ENCODE assay signal across 8 cellular contexts in the genomic region with DNA sequence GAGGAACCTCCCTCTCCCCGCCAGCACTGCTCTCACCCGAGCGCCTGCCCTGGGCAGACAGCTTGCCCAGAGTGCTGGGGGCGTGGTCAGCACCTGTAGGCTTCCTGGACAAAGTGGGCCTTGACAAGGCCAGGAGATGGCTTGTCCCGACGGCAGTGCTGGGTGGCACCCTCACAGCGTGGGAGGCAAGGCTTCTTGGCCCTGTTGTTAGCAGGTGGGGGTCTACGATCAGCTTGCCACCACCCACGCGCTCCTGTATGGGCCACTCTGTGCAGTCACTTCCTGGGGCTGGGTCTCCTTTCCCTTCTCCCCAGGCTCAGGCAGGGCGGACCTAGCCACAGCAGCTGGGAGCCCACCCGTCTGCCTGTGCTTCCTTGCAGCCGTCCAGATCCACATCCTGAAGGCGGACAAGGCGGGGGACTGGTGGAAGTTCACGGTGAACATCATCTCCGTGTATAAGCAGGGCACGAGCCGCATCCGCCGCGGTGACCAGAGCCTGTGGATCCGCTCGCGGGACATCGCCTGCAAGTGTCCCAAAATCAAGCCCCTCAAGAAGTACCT.
DNase-seq lines count a peak whose midpoint lies in the region; ATAC-seq, FAIRE-seq and TF ChIP-seq lines count a peak whose summit lies in the region.

No MANE protein-coding gene starts in this region.

- ATAC-seq in SK-N-SH treated with all-trans-retinoic acid at 6 μM for 48 hours, result no peak
- ATAC-seq in HG03159 (IDR thresholded peaks at IDR 0.05; ENCODE audit: unreplicated experiment), result no peak

- H3K27me3 ChIP-seq in SK-N-SH (ENCODE audit: insufficient read depth), result no peaks in the 10 kb centered on the region
- no peaks in the 10 kb centered on the region for H3K27me3 ChIP-seq in adipocyte (replicated peaks; ENCODE audit: control insufficient read depth, insufficient read depth, low read length)
- H3K27me3 ChIP-seq in layer of hippocampus (ENCODE audit: control insufficient read depth, insufficient read depth, low read length), result no peaks in the 10 kb centered on the region
- no peaks in the 10 kb centered on the region for H3K27me3 ChIP-seq in testis

- no peaks in the 10 kb centered on the region for H3K9me2 ChIP-seq in SK-N-SH

- FAIRE-seq in RCC 7860 (lab: Jason Lieb, UNC), result no peak

- WGBS in SK-N-SH (ENCODE audit: low lambda C conversion rate), result 58% methylated on average over 17 of the region's 26 CpGs
- WGBS in testis, 2 donors, result 4 to 32% methylated on average over 9 to 26 of the region's 26 CpGs

- H4K20me1 ChIP-seq in SK-N-SH (ENCODE audit: insufficient read depth), result no peaks in the 10 kb centered on the region

- no peaks in the 10 kb centered on the region for H3F3A ChIP-seq in SK-N-SH (replicated peaks; ENCODE audit: insufficient read depth)

- no peaks in the 10 kb centered on the region for H3K79me2 ChIP-seq in SK-N-SH (ENCODE audit: insufficient read depth)

- no peak for TF ChIP-seq EP300 in SK-N-SH (IDR thresholded peaks at IDR 0.05; ENCODE audit: borderline replicate concordance in 1 of 2, low read depth in 1 of 2, low read length in 1 of 2)

- CTCF ChIA-PET in SK-N-SH (lab: Yijun Ruan, JAX), result no interaction called here

- no peak overlapping the region for H3K4me2 ChIP-seq in SK-N-SH

- H3K9ac ChIP-seq in SK-N-SH (no peak overlapping the region), adipocyte (ENCODE audit: low read length) (peak overlapping the region; percentile 65)

- no peak for TF ChIP-seq POLR2A in testis (IDR thresholded peaks at IDR 0.05)

- intact Hi-C loops in testis (cut with DNase I; ENCODE audit: low total_unique reads), result no loop called here

- H3K4me1 ChIP-seq in SK-N-SH (ENCODE audit: control insufficient read depth in 1 of 2, insufficient read depth in 2 of 2, low read depth in 1 of 2, low read length in 1 of 2) (peaks cover 0 to 25% of the 10 kb centered on the region in 2 experiments; a peak in 2 of 4 replicates), adipocyte (ENCODE audit: control insufficient read depth, insufficient read depth, low read length) (peaks cover 35% of the 10 kb centered on the region), testis (peaks cover 12% of the 10 kb centered on the region)

- H2AFZ ChIP-seq in SK-N-SH (ENCODE audit: low read depth), result peak overlapping the region; percentile 41; the same call in 1 of the 2 replicates

- DNase-seq in SK-N-SH (no peak), adipocyte (ENCODE audit: low read depth) (no peak), testis (no peak), RCC 7860 (ENCODE audit: low spot score) (no peak), ureter (ENCODE audit: low spot score) (no peak)

- POLR2A ChIA-PET in SK-N-SH (lab: Yijun Ruan, JAX), result no interaction called here

- H3K4me3 ChIP-seq in SK-N-SH (ENCODE audit: low read depth in 2 of 2, low read length in 1 of 2) (peak overlapping the region in 1 of 2 experiments; percentile 32; a peak in 2 of 4 replicates), adipocyte (ENCODE audit: low read length) (peak overlapping the region; percentile 63), testis (peak overlapping the region; percentile 60 to 69)

- no peaks in the 10 kb centered on the region for H3K36me3 ChIP-seq in SK-N-SH (replicated peaks in 1 of 2; ENCODE audit: control insufficient read depth in 1 of 2, insufficient read depth in 2 of 2, low read length in 1 of 2)
- H3K36me3 ChIP-seq in adipocyte (ENCODE audit: control insufficient read depth, insufficient read depth, low read length, severe bottlenecking), result no peaks in the 10 kb centered on the region
- no peaks in the 10 kb centered on the region for H3K36me3 ChIP-seq in testis (ENCODE audit: low read depth, missing control alignments)

- H3K9me3 ChIP-seq in SK-N-SH, result no peaks in the 10 kb centered on the region
- H3K9me3 ChIP-seq in adipocyte (ENCODE audit: control insufficient read depth, low read length), result no peaks in the 10 kb centered on the region
- H3K9me3 ChIP-seq in testis, result no peaks in the 10 kb centered on the region

- no peak for TF ChIP-seq CTCF in SK-N-SH (IDR thresholded peaks at IDR 0.05)
- no peak for TF ChIP-seq CTCF in testis (IDR thresholded peaks at IDR 0.05)

- H3K27ac ChIP-seq in SK-N-SH (ENCODE audit: low read depth in 2 of 2, low read length in 1 of 2) (no peak overlapping the region; a peak in 1 of 4 replicates), layer of hippocampus (ENCODE audit: low read depth, low read length) (peak overlapping the region; percentile 71), testis (no peak overlapping the region)

- no peak for TF ChIP-seq RAD21 in SK-N-SH (IDR thresholded peaks at IDR 0.05; ENCODE audit: low read length)

TF ChIP-seq in SK-N-SH, 30 proteins besides CTCF, POLR2A, EP300 and RAD21 (continues in another document):
- TF ChIP-seq, protein P1, sequence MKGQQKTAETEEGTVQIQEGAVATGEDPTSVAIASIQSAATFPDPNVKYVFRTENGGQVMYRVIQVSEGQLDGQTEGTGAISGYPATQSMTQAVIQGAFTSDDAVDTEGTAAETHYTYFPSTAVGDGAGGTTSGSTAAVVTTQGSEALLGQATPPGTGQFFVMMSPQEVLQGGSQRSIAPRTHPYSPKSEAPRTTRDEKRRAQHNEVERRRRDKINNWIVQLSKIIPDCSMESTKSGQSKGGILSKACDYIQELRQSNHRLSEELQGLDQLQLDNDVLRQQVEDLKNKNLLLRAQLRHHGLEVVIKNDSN (IDR thresholded peaks at IDR 0.05; ENCODE audit: borderline replicate concordance, low read depth), result no peak
- no peak for TF ChIP-seq POLR2AphosphoS5 (IDR thresholded peaks at IDR 0.05; ENCODE audit: low read depth, low read length)
- no peak for TF ChIP-seq ZBTB33 (IDR thresholded peaks at IDR 0.05; ENCODE audit: borderline replicate concordance, low read depth)
- TF ChIP-seq GATA2 (CRISPR knock-in tag; IDR thresholded peaks at IDR 0.05), result no peak
- no peak for TF ChIP-seq EZH2phosphoT487 (IDR thresholded peaks at IDR 0.05; ENCODE audit: borderline replicate concordance, low read depth)
- TF ChIP-seq NFIC (IDR thresholded peaks at IDR 0.05; ENCODE audit: borderline replicate concordance), result no peak

TF ChIP-seq in SK-N-SH treated with all-trans-retinoic acid at 6 μM for 48 hours, 23 proteins besides CTCF, POLR2A, EP300 and RAD21 (continues in another document):
- TF ChIP-seq TCF4 (CRISPR knock-in tag; IDR thresholded peaks at IDR 0.05; ENCODE audit: borderline replicate concordance) (no peak), ESRRG (CRISPR knock-in tag; IDR thresholded peaks at IDR 0.05) (no peak), ISL1 (CRISPR knock-in tag; IDR thresholded peaks at IDR 0.05) (no peak), ARNTL (CRISPR knock-in tag; IDR thresholded peaks at IDR 0.05; ENCODE audit: borderline replicate concordance, low read depth) (no peak), CREB5 (CRISPR knock-in tag; IDR thresholded peaks at IDR 0.05; ENCODE audit: low read depth) (no peak), RARB (CRISPR knock-in tag; IDR thresholded peaks at IDR 0.05) (no peak), GLIS3 (CRISPR knock-in tag; IDR thresholded peaks at IDR 0.05) (no peak), POU6F1 (CRISPR knock-in tag; IDR thresholded peaks at IDR 0.05; ENCODE audit: borderline replicate concordance, low read depth) (no peak), CSDC2 (CRISPR knock-in tag; IDR thresholded peaks at IDR 0.05) (no peak), ZNF565 (CRISPR knock-in tag; conservative IDR thresholded peaks at IDR 0.05; ENCODE audit: low read depth) (no peak), SNAI2 (CRISPR knock-in tag; IDR thresholded peaks at IDR 0.05) (no peak), OSR1 (CRISPR knock-in tag; IDR thresholded peaks at IDR 0.05) (no peak), TOX (CRISPR knock-in tag; IDR thresholded peaks at IDR 0.05; ENCODE audit: borderline replicate concordance) (no peak), ZNF8 (CRISPR knock-in tag; IDR thresholded peaks at IDR 0.05) (no peak), BACH2 (CRISPR knock-in tag; IDR thresholded peaks at IDR 0.05; ENCODE audit: borderline replicate concordance) (no peak)
- TF ChIP-seq, protein P2, sequence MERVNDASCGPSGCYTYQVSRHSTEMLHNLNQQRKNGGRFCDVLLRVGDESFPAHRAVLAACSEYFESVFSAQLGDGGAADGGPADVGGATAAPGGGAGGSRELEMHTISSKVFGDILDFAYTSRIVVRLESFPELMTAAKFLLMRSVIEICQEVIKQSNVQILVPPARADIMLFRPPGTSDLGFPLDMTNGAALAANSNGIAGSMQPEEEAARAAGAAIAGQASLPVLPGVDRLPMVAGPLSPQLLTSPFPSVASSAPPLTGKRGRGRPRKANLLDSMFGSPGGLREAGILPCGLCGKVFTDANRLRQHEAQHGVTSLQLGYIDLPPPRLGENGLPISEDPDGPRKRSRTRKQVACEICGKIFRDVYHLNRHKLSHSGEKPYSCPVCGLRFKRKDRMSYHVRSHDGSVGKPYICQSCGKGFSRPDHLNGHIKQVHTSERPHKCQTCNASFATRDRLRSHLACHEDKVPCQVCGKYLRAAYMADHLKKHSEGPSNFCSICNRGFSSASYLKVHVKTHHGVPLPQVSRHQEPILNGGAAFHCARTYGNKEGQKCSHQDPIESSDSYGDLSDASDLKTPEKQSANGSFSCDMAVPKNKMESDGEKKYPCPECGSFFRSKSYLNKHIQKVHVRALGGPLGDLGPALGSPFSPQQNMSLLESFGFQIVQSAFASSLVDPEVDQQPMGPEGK (CRISPR knock-in tag; IDR thresholded peaks at IDR 0.05; ENCODE audit: borderline replicate concordance), result no peak
